In genomic region chr1:61264825-61265242, GRCh38 we compare ENCODE assay signal across 1 cellular context.
A peak's percentile ranks its signal among the peaks of the same experiment; 100 is the strongest.
TF ChIP-seq lines count a peak whose summit lies in the region.

No MANE protein-coding gene starts in this region.

TF ChIP-seq in HepG2, 621 proteins besides CTCF, POLR2A, EP300 and RAD21 (continued from another document and continues in another):
- TF ChIP-seq ZNF382 (CRISPR knock-in tag; IDR thresholded peaks at IDR 0.05; ENCODE audit: borderline replicate concordance) = no peak
- TF ChIP-seq RCOR2 (CRISPR knock-in tag; IDR thresholded peaks at IDR 0.05) = peak; percentile 43; the same call in 1 of the 2 replicates
- peak; percentile 12; the same call in 1 of the 2 replicates for TF ChIP-seq PATZ1 (CRISPR knock-in tag; IDR thresholded peaks at IDR 0.05)
- TF ChIP-seq KAT8 (CRISPR knock-in tag; IDR thresholded peaks at IDR 0.05) = peak; percentile 34
- TF ChIP-seq NCOR1 (IDR thresholded peaks at IDR 0.05; ENCODE audit: borderline replicate concordance, low read length) = no peak; the same call in 1 of the 2 replicates
- TF ChIP-seq ETV5 (CRISPR knock-in tag; IDR thresholded peaks at IDR 0.05; ENCODE audit: borderline replicate concordance) = peak; percentile 40; the same call in 1 of the 2 replicates
- no peak for TF ChIP-seq SNAPC2 (CRISPR knock-in tag; IDR thresholded peaks at IDR 0.05)
- TF ChIP-seq ZNF407 (CRISPR knock-in tag; IDR thresholded peaks at IDR 0.05; ENCODE audit: not compliant biosample characterization) = no peak
- peak; percentile 67 for TF ChIP-seq CREM (IDR thresholded peaks at IDR 0.05)
- no peak for TF ChIP-seq CREM (CRISPR knock-in tag; IDR thresholded peaks at IDR 0.05)
- TF ChIP-seq POLR2AphosphoS2 (IDR thresholded peaks at IDR 0.05; ENCODE audit: low read depth, low read length) = no peak
- no peak for TF ChIP-seq THAP7 (CRISPR knock-in tag; IDR thresholded peaks at IDR 0.05)
- no peak for TF ChIP-seq ZMYM3 (CRISPR knock-in tag; IDR thresholded peaks at IDR 0.05)
- TF ChIP-seq IRF9 (CRISPR knock-in tag; IDR thresholded peaks at IDR 0.05; ENCODE audit: borderline replicate concordance) = no peak
- peak; percentile 77 for TF ChIP-seq HNF4A (CRISPR knock-in tag; IDR thresholded peaks at IDR 0.05)
- peak; percentile 32; the same call in 1 of the 2 replicates for TF ChIP-seq HNF4G (IDR thresholded peaks at IDR 0.05; ENCODE audit: borderline replicate concordance, low read depth, low read length)
- no peak for TF ChIP-seq HNF4G (CRISPR knock-in tag; IDR thresholded peaks at IDR 0.05; ENCODE audit: borderline replicate concordance, low read depth)
- TF ChIP-seq TARDBP (CRISPR knock-in tag; IDR thresholded peaks at IDR 0.05) = peak; percentile 52; the same call in 1 of the 2 replicates
- 0 out of 2 replicates have a peak, but pooled peaks have one; percentile 29 for TF ChIP-seq MEF2D (CRISPR knock-in tag; IDR thresholded peaks at IDR 0.05)
- peak; percentile 75 for TF ChIP-seq MLX (CRISPR knock-in tag; IDR thresholded peaks at IDR 0.05)
- TF ChIP-seq CBX1 (IDR thresholded peaks at IDR 0.05; ENCODE audit: low read depth) = no peak
- peak; percentile 69; the same call in 1 of the 2 replicates for TF ChIP-seq SIX1 (CRISPR knock-in tag; IDR thresholded peaks at IDR 0.05; ENCODE audit: borderline replicate concordance)
- no peak for TF ChIP-seq TAF1 (CRISPR knock-in tag; IDR thresholded peaks at IDR 0.05)
- peak; percentile 16; the same call in 1 of the 2 replicates for TF ChIP-seq ATF3 (CRISPR knock-in tag; IDR thresholded peaks at IDR 0.05)
- TF ChIP-seq MAFK (conservative IDR thresholded peaks at IDR 0.05 in 1 of 2, IDR thresholded peaks at IDR 0.05 in 1 of 2; ENCODE audit: low read length in 2 of 2) = peak in 1 of 2 experiments; percentile 30; a peak in 1 of 4 replicates
- no peak for TF ChIP-seq ZNF713 (CRISPR knock-in tag; IDR thresholded peaks at IDR 0.05)
- no peak for TF ChIP-seq ZBED4 (CRISPR knock-in tag; IDR thresholded peaks at IDR 0.05; ENCODE audit: borderline replicate concordance)
- TF ChIP-seq ZNF142 (CRISPR knock-in tag; IDR thresholded peaks at IDR 0.05) = no peak
- no peak for TF ChIP-seq ZNF773 (CRISPR knock-in tag; IDR thresholded peaks at IDR 0.05; ENCODE audit: borderline replicate concordance)
- TF ChIP-seq JUN (CRISPR knock-in tag; IDR thresholded peaks at IDR 0.05) = no peak
